Comparison of ENCODE assay signal across 1 cellular context in genomic region chr9:131078427-131079366, GRCh38.
TF ChIP-seq lines count a peak whose summit lies in the region.

No MANE protein-coding gene starts in this region.

TF ChIP-seq in GM23338, 12 proteins besides CTCF, POLR2A, EP300 and RAD21 (continued from another document):
- TF ChIP-seq ZNF462 (CRISPR knock-in tag; IDR thresholded peaks at IDR 0.05) (no peak), EZH2 (IDR thresholded peaks at IDR 0.05; ENCODE audit: low read depth, unreplicated experiment) (no peak)
